Comparison of ENCODE assay signal across 1 cellular context in genomic region chr6:28281288-28282064, GRCh38.
TF ChIP-seq lines count a peak whose summit lies in the region.

A gene with protein sequence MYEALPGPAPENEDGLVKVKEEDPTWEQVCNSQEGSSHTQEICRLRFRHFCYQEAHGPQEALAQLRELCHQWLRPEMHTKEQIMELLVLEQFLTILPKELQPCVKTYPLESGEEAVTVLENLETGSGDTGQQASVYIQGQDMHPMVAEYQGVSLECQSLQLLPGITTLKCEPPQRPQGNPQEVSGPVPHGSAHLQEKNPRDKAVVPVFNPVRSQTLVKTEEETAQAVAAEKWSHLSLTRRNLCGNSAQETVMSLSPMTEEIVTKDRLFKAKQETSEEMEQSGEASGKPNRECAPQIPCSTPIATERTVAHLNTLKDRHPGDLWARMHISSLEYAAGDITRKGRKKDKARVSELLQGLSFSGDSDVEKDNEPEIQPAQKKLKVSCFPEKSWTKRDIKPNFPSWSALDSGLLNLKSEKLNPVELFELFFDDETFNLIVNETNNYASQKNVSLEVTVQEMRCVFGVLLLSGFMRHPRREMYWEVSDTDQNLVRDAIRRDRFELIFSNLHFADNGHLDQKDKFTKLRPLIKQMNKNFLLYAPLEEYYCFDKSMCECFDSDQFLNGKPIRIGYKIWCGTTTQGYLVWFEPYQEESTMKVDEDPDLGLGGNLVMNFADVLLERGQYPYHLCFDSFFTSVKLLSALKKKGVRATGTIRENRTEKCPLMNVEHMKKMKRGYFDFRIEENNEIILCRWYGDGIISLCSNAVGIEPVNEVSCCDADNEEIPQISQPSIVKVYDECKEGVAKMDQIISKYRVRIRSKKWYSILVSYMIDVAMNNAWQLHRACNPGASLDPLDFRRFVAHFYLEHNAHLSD (plus strand): TSS chr6:28281572. CDS start chr6:28283814, 2,242 bp downstream.

TF ChIP-seq in HepG2, 621 proteins besides CTCF, POLR2A, EP300 and RAD21 (continued from another document and continues in another):
- TF ChIP-seq PLSCR1 (CRISPR knock-in tag; IDR thresholded peaks at IDR 0.05; ENCODE audit: borderline replicate concordance) (no peak), NR2F6 (IDR thresholded peaks at IDR 0.05) (no peak), NR2F6 (CRISPR knock-in tag; IDR thresholded peaks at IDR 0.05) (peak; percentile 50; the same call in 1 of the 2 replicates), ZNF292 (CRISPR knock-in tag; IDR thresholded peaks at IDR 0.05; ENCODE audit: borderline replicate concordance, low read depth) (peak; percentile 68), BORCS8-MEF2B (CRISPR knock-in tag; IDR thresholded peaks at IDR 0.05) (0 out of 2 replicates have a peak, but pooled peaks have one; percentile 35), PCBP2 (optimal IDR thresholded peaks at IDR 0.05; ENCODE audit: low read depth, low read length, poor library complexity, severe bottlenecking) (no peak), HIVEP1 (CRISPR knock-in tag; IDR thresholded peaks at IDR 0.05) (peak; percentile 67), KDM5A (IDR thresholded peaks at IDR 0.05; ENCODE audit: borderline replicate concordance, low read length) (peak; percentile 74; the same call in 1 of the 2 replicates), TP53 (CRISPR knock-in tag; conservative IDR thresholded peaks at IDR 0.05) (no peak), ZMYM4 (CRISPR knock-in tag; IDR thresholded peaks at IDR 0.05) (peak; percentile 78), THAP9 (CRISPR knock-in tag; IDR thresholded peaks at IDR 0.05; ENCODE audit: borderline replicate concordance) (peak; percentile 58; the same call in 1 of the 2 replicates), ZNF337 (CRISPR knock-in tag; IDR thresholded peaks at IDR 0.05; ENCODE audit: borderline replicate concordance, low read depth) (0 out of 2 replicates have a peak, but pooled peaks have one; percentile 31), MAZ (IDR thresholded peaks at IDR 0.05; ENCODE audit: borderline replicate concordance, low read depth, low read length) (no peak), MAZ (CRISPR knock-in tag; IDR thresholded peaks at IDR 0.05; ENCODE audit: low read depth) (peak; percentile 86), TSC22D2 (CRISPR knock-in tag; IDR thresholded peaks at IDR 0.05; ENCODE audit: borderline replicate concordance) (peak; percentile 50; the same call in 1 of the 2 replicates), ZNF569 (CRISPR knock-in tag; IDR thresholded peaks at IDR 0.05; ENCODE audit: borderline replicate concordance) (no peak), SIX4 (CRISPR knock-in tag; IDR thresholded peaks at IDR 0.05) (peak; percentile 16; the same call in 1 of the 2 replicates), NCOR1 (IDR thresholded peaks at IDR 0.05; ENCODE audit: borderline replicate concordance, low read length) (no peak; the same call in 1 of the 2 replicates), MXD4 (CRISPR knock-in tag; IDR thresholded peaks at IDR 0.05) (0 out of 2 replicates have a peak, but pooled peaks have one; percentile 26), SOX13 (IDR thresholded peaks at IDR 0.05) (no peak), SOX13 (CRISPR knock-in tag; conservative IDR thresholded peaks at IDR 0.05 in 1 of 2, IDR thresholded peaks at IDR 0.05 in 1 of 2) (peak in 1 of 2 experiments; percentile 48; a peak in 1 of 4 replicates), NFRKB (IDR thresholded peaks at IDR 0.05) (no peak), ZNF788 (CRISPR knock-in tag; IDR thresholded peaks at IDR 0.05; ENCODE audit: borderline replicate concordance) (peak; percentile 86; the same call in 1 of the 2 replicates), ZNF263 (CRISPR knock-in tag; IDR thresholded peaks at IDR 0.05) (peak; percentile 66; the same call in 1 of the 2 replicates), HNF1B (CRISPR knock-in tag; IDR thresholded peaks at IDR 0.05) (0 out of 2 replicates have a peak, but pooled peaks have one; percentile 17), MIXL1 (CRISPR knock-in tag; IDR thresholded peaks at IDR 0.05) (no peak; the same call in 1 of the 2 replicates), FOXK1 (CRISPR knock-in tag; IDR thresholded peaks at IDR 0.05; ENCODE audit: borderline replicate concordance, low read depth) (peak; percentile 67; the same call in 1 of the 2 replicates), ZNF350 (CRISPR knock-in tag; IDR thresholded peaks at IDR 0.05; ENCODE audit: borderline replicate concordance, low read depth) (peak; percentile 88; the same call in 1 of the 2 replicates), MXD1 (CRISPR knock-in tag; IDR thresholded peaks at IDR 0.05) (peak; percentile 45; the same call in 1 of the 2 replicates), ASH2L (IDR thresholded peaks at IDR 0.05; ENCODE audit: insufficient read length, low read depth, low read length) (peak; percentile 83), HMG20A (CRISPR knock-in tag; IDR thresholded peaks at IDR 0.05; ENCODE audit: borderline replicate concordance) (peak; percentile 17; the same call in 1 of the 2 replicates), HCFC1 (IDR thresholded peaks at IDR 0.05; ENCODE audit: low read depth, low read length) (peak; percentile 34; the same call in 1 of the 2 replicates), ZNF687 (CRISPR knock-in tag; IDR thresholded peaks at IDR 0.05) (peak; percentile 84), ZNF772 (CRISPR knock-in tag; IDR thresholded peaks at IDR 0.05) (peak; percentile 88), SOX6 (IDR thresholded peaks at IDR 0.05) (no peak), SOX6 (CRISPR knock-in tag; IDR thresholded peaks at IDR 0.05) (peak; percentile 70), SMAD3 (CRISPR knock-in tag; IDR thresholded peaks at IDR 0.05) (peak; percentile 66; the same call in 1 of the 2 replicates)
- TF ChIP-seq, protein P1, sequence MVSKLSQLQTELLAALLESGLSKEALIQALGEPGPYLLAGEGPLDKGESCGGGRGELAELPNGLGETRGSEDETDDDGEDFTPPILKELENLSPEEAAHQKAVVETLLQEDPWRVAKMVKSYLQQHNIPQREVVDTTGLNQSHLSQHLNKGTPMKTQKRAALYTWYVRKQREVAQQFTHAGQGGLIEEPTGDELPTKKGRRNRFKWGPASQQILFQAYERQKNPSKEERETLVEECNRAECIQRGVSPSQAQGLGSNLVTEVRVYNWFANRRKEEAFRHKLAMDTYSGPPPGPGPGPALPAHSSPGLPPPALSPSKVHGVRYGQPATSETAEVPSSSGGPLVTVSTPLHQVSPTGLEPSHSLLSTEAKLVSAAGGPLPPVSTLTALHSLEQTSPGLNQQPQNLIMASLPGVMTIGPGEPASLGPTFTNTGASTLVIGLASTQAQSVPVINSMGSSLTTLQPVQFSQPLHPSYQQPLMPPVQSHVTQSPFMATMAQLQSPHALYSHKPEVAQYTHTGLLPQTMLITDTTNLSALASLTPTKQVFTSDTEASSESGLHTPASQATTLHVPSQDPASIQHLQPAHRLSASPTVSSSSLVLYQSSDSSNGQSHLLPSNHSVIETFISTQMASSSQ (IDR thresholded peaks at IDR 0.05; ENCODE audit: low read depth) = no peak
- TF ChIP-seq, protein P1 (CRISPR knock-in tag; IDR thresholded peaks at IDR 0.05; ENCODE audit: borderline replicate concordance) = peak; percentile 35; the same call in 1 of the 2 replicates
- TF ChIP-seq, protein P2, sequence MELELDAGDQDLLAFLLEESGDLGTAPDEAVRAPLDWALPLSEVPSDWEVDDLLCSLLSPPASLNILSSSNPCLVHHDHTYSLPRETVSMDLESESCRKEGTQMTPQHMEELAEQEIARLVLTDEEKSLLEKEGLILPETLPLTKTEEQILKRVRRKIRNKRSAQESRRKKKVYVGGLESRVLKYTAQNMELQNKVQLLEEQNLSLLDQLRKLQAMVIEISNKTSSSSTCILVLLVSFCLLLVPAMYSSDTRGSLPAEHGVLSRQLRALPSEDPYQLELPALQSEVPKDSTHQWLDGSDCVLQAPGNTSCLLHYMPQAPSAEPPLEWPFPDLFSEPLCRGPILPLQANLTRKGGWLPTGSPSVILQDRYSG (CRISPR knock-in tag; IDR thresholded peaks at IDR 0.05) = 0 out of 2 replicates have a peak, but pooled peaks have one; percentile 53
